Comparison of ENCODE assay signal across 19 cellular contexts in genomic region chr12:82855872-82856271, GRCh38.
A peak's percentile ranks its signal among the peaks of the same experiment; 100 is the strongest.
DNase-seq lines count a peak whose midpoint lies in the region; ATAC-seq and TF ChIP-seq lines count a peak whose summit lies in the region.
"Had no signal": no experiment of that assay in that cellular context is flagged by ENCODE, and none has a peak within 500 bp of the region (broad histone marks: within the 10 kb centered on the region; RNA-seq: fewer than 3 reads in every experiment).

No MANE protein-coding gene starts in this region.

- TF ChIP-seq POLR2A in uterus (IDR thresholded peaks at IDR 0.05) (no peak), suprapubic skin (IDR thresholded peaks at IDR 0.05) (no peak)

- no peaks in the 10 kb centered on the region for H3K4me1 ChIP-seq in uterus
- no peaks in the 10 kb centered on the region for H3K4me1 ChIP-seq in suprapubic skin
- H3K4me1 ChIP-seq: adrenal gland had no signal

- no peak overlapping the region for H3K27ac ChIP-seq in uterus
- no peak overlapping the region for H3K27ac ChIP-seq in suprapubic skin
- H3K27ac ChIP-seq: adrenal gland had no signal

- TF ChIP-seq CTCF in uterus (IDR thresholded peaks at IDR 0.05): no peak
- no peak for TF ChIP-seq CTCF in suprapubic skin (IDR thresholded peaks at IDR 0.05)

- H3K27me3 ChIP-seq in uterus (no peaks in the 10 kb centered on the region), suprapubic skin (no peaks in the 10 kb centered on the region)
- H3K27me3 ChIP-seq: adrenal gland had no signal

- DNase-seq in uterus: no peak
- no peak for DNase-seq in suprapubic skin (ENCODE audit: low spot score in 2 of 2)
- DNase-seq in AG20443 (ENCODE audit: low spot score): no peak
- DNase-seq: activated CD4-positive, alpha-beta T cell treated with anti-CD3 and anti-CD28 coated beads for 36 hours; activated T-cell treated with anti-CD3 and anti-CD28 coated beads, Interleukin-2, amount 50 U/mL, for 48 hours; adrenal gland; C1 segment of cervical spinal cord; cerebellar nuclear complex; DND-41; foreskin melanocyte; natural killer cell; NCI-H1092; retina; stimulated activated CD4-positive, alpha-beta T cell treated with anti-CD3 and anti-CD28 coated beads, Interleukin-2, amount 100 ng/mL, for 24 hours had no signal

- H3K36me3 ChIP-seq in uterus (no peaks in the 10 kb centered on the region), suprapubic skin (peaks cover 4% of the 10 kb centered on the region)
- H3K36me3 ChIP-seq: adrenal gland had no signal

- peak; percentile 67 for ATAC-seq in GM19324 (IDR thresholded peaks at IDR 0.05; ENCODE audit: low FRiP score, unreplicated experiment)
- ATAC-seq in HG02678 (IDR thresholded peaks at IDR 0.05; ENCODE audit: unreplicated experiment): peak; percentile 79
- peak; percentile 95 for ATAC-seq in HG03378 (IDR thresholded peaks at IDR 0.05; ENCODE audit: unreplicated experiment)
- ATAC-seq in GM21717 (IDR thresholded peaks at IDR 0.05; ENCODE audit: unreplicated experiment): no peak
- ATAC-seq: activated CD4-positive, alpha-beta T cell treated with anti-CD3 and anti-CD28 coated beads for 36 hours; natural killer cell had no signal

- intact Hi-C loops in uterus (cut with DNase I; ENCODE audit: low total_unique reads): no loop called here

- H3K9me3 ChIP-seq in uterus (no peaks in the 10 kb centered on the region), suprapubic skin (no peaks in the 10 kb centered on the region)
- H3K9me3 ChIP-seq: adrenal gland had no signal

- H3K4me3 ChIP-seq in uterus: no peak overlapping the region
- H3K4me3 ChIP-seq in suprapubic skin: no peak overlapping the region
- H3K4me3 ChIP-seq: adrenal gland, lung had no signal

- TF ChIP-seq EP300 in suprapubic skin (IDR thresholded peaks at IDR 0.05): no peak
